In genomic region chr11:69642913-69643632, GRCh38 we compare ENCODE assay signal across 8 cellular contexts. TPM values are rescaled to one million over a fixed set of nuclear protein-coding genes. Genes with fewer than 3 reads are reported as not detected.
DNase-seq lines count a peak whose midpoint lies in the region; ATAC-seq lines count a peak whose summit lies in the region.

No MANE protein-coding gene starts in this region.

- in situ Hi-C loops in Caki2 (cut with HindIII; ENCODE audit: low pct_unique_long_range_greater_than_20kb, low sequenced_read_pairs), result no loop called here

- peaks cover 17% of the 10 kb centered on the region for H3K27me3 ChIP-seq in layer of hippocampus (ENCODE audit: control insufficient read depth, insufficient read depth, low read length)

- ATAC-seq in GM21367 (IDR thresholded peaks at IDR 0.05; ENCODE audit: unreplicated experiment), result no peak

- peak overlapping the region; percentile 52 for H3K27ac ChIP-seq in layer of hippocampus (ENCODE audit: low read depth, low read length)

- DNase-seq in Caki2 (ENCODE audit: low read depth), result peak; percentile 68
- DNase-seq in H4 (ENCODE audit: low spot score), result peak; percentile 69
- peak; percentile 68 for DNase-seq in NCI-H2171 treated with DMSO at 0.1 percent for 48 hours (lab: John Stamatoyannopoulos, UW)
- DNase-seq in activated CD4-positive, CD25-positive, alpha-beta regulatory T cell treated with anti-CD3 and anti-CD28 coated beads, Interleukin-2, amount 50 U/mL, for 72 hours, result peak; percentile 79
- DNase-seq in cerebellar cortex (ENCODE audit: low spot score), result peak; percentile 58
- peak; percentile 41 to 74 for DNase-seq in stimulated activated CD4-positive, alpha-beta T cell treated with anti-CD3 and anti-CD28 coated beads, Interleukin-15, amount 100 ng/mL, for 48 hours (ENCODE audit: low read depth in 2 of 2)

RNA-seq across cellular contexts. Expression of gene CCND1, which starts 2.1 kb away (rescaled TPM):
- total RNA-seq in Caki2 (2014; rRNA removed; shearing (Covaris generic); ENCODE audit: low replicate concordance), result 122 and 137 TPM in 2 replicates
- total RNA-seq in H4 (2014; rRNA removed; shearing (Covaris generic)), result 67.5 and 80.4 TPM in 2 replicates

RNA-seq across cellular contexts. Expression of gene LTO1, which starts 32.1 kb away (rescaled TPM):
- total RNA-seq in Caki2 (2014; rRNA removed; shearing (Covaris generic); ENCODE audit: low replicate concordance), result 3.3 and 9.7 TPM in 2 replicates
- 3.2 and 8.5 TPM in 2 replicates for total RNA-seq in H4 (2014; rRNA removed; shearing (Covaris generic))
